In genomic region chr16:70218586-70218985, GRCh38 we compare ENCODE assay signal across 3 cellular contexts. TPM values are rescaled to one million over a fixed set of nuclear protein-coding genes. Genes with fewer than 3 reads are reported as not detected.
"Had no signal": no experiment of that assay in that cellular context is flagged by ENCODE, and none has a peak within 500 bp of the region (broad histone marks: within the 10 kb centered on the region; RNA-seq: fewer than 3 reads in every experiment).

No MANE protein-coding gene starts in this region.

RNA-seq across cellular contexts. Expression of gene CLEC18C, which starts 45.0 kb away (rescaled TPM):
- total RNA-seq: OCI-LY7, Right ventricle myocardium superior, SJSA1 had no signal
